18 cellular contexts compared by ENCODE assay signal in genomic region chr20:47300071-47300470, GRCh38. TPM values are rescaled to one million over a fixed set of nuclear protein-coding genes. Genes with fewer than 3 reads are reported as not detected.
DNase-seq lines count a peak whose midpoint lies in the region; ATAC-seq and TF ChIP-seq lines count a peak whose summit lies in the region.
"Had no signal": no experiment of that assay in that cellular context is flagged by ENCODE, and none has a peak within 500 bp of the region (broad histone marks: within the 10 kb centered on the region; RNA-seq: fewer than 3 reads in every experiment).

No MANE protein-coding gene starts in this region.

- H3K36me3 Mint-ChIP-seq in activated naive CD8-positive, alpha-beta T cell: peaks cover 6% of the 10 kb centered on the region
- H3K36me3 Mint-ChIP-seq in activated naive CD8-positive, alpha-beta T cell treated with anti-CD3 and anti-CD28 coated beads, Interleukin-2, amount 50 U/mL, for 24 hours (ENCODE audit: low read depth): peaks cover 45% of the 10 kb centered on the region
- H3K36me3 Mint-ChIP-seq in WTC11: peaks cover 58% of the 10 kb centered on the region

- DNase-seq in activated naive CD8-positive, alpha-beta T cell treated with anti-CD3 and anti-CD28 coated beads, Interleukin-2, amount 50 U/mL, for 24 hours: no peak
- DNase-seq in WTC11 (ENCODE audit: low spot score): no peak
- DNase-seq in iris pigment epithelial cell (ENCODE audit: low read depth): peak; percentile 79
- no peak for DNase-seq in tibial artery
- DNase-seq: activated CD4-positive, alpha-beta memory T cell treated with anti-CD3 and anti-CD28 coated beads for 36 hours; anterior cingulate cortex; foreskin melanocyte; left ventricle myocardium superior; MM.1S; NCI-H187 treated with DMSO at 0.1 percent for 48 hours; NCI-H446; stimulated activated naive CD8-positive, alpha-beta T cell treated with anti-CD3 and anti-CD28 coated beads, Interleukin-15, Interleukin-2, amounts not matched to agents 100 U/mL and 50 U/mL, for 24 hours; upper lobe of left lung had no signal

- CTCF ChIA-PET in WTC11 (lab: Charles Lee): interaction anchor here (3.8 to 4.2 kb wide), 2 partner anchors 26 to 83 kb away, joined by 11 to 13 read pairs; no protein-coding TSS in a partner anchor

- H3K27me3 ChIP-seq in tibial artery: no peaks in the 10 kb centered on the region
- H3K27me3 ChIP-seq: upper lobe of left lung had no signal

- POLR2A ChIA-PET in WTC11 (lab: Charles Lee): no interaction called here

- H3K27me3 Mint-ChIP-seq in activated naive CD8-positive, alpha-beta T cell: no peaks in the 10 kb centered on the region
- no peaks in the 10 kb centered on the region for H3K27me3 Mint-ChIP-seq in activated naive CD8-positive, alpha-beta T cell treated with anti-CD3 and anti-CD28 coated beads, Interleukin-2, amount 50 U/mL, for 24 hours
- H3K27me3 Mint-ChIP-seq in WTC11 (ENCODE audit: low read depth): no peaks in the 10 kb centered on the region
- H3K27me3 Mint-ChIP-seq: activated CD4-positive, alpha-beta memory T cell treated with anti-CD3 and anti-CD28 coated beads for 36 hours had no signal

- peaks cover 0 to 36% (median 23%) of the 10 kb centered on the region in 3 donors for H3K36me3 ChIP-seq in tibial artery

- peak overlapping the region; percentile 65 for H3K27ac Mint-ChIP-seq in activated naive CD8-positive, alpha-beta T cell
- no peak overlapping the region for H3K27ac Mint-ChIP-seq in activated naive CD8-positive, alpha-beta T cell treated with anti-CD3 and anti-CD28 coated beads, Interleukin-2, amount 50 U/mL, for 24 hours
- peak overlapping the region; percentile 67 for H3K27ac Mint-ChIP-seq in WTC11
- H3K27ac Mint-ChIP-seq: activated CD4-positive, alpha-beta memory T cell treated with anti-CD3 and anti-CD28 coated beads for 36 hours had no signal

- peaks cover 20% of the 10 kb centered on the region for H3K4me1 Mint-ChIP-seq in activated naive CD8-positive, alpha-beta T cell (ENCODE audit: low read depth)
- peaks cover 14% of the 10 kb centered on the region for H3K4me1 Mint-ChIP-seq in activated naive CD8-positive, alpha-beta T cell treated with anti-CD3 and anti-CD28 coated beads, Interleukin-2, amount 50 U/mL, for 24 hours
- peaks cover 56% of the 10 kb centered on the region for H3K4me1 Mint-ChIP-seq in WTC11

- H3K9me3 ChIP-seq in tibial artery: no peaks in the 10 kb centered on the region
- H3K9me3 ChIP-seq: upper lobe of left lung had no signal

- TF ChIP-seq CTCF in WTC11 (IDR thresholded peaks at IDR 0.05) (no peak), tibial artery (IDR thresholded peaks at IDR 0.05) (no peak)

- H3K27ac ChIP-seq in tibial artery: no peak overlapping the region

- no peaks in the 10 kb centered on the region for H3K9me3 Mint-ChIP-seq in activated naive CD8-positive, alpha-beta T cell (ENCODE audit: low read depth)
- no peaks in the 10 kb centered on the region for H3K9me3 Mint-ChIP-seq in activated naive CD8-positive, alpha-beta T cell treated with anti-CD3 and anti-CD28 coated beads, Interleukin-2, amount 50 U/mL, for 24 hours
- no peaks in the 10 kb centered on the region for H3K9me3 Mint-ChIP-seq in WTC11
- H3K9me3 Mint-ChIP-seq: activated CD4-positive, alpha-beta memory T cell treated with anti-CD3 and anti-CD28 coated beads for 36 hours had no signal

- peaks cover 0 to 17% (median 10%) of the 10 kb centered on the region in 4 donors for H3K4me1 ChIP-seq in tibial artery

- H3K4me3 ChIP-seq in tibial artery: no peak overlapping the region
- H3K4me3 ChIP-seq: upper lobe of left lung had no signal

- intact Hi-C loops in tibial artery (cut with DNase I; ENCODE audit: low total_unique reads): no loop called here

- ATAC-seq in activated naive CD8-positive, alpha-beta T cell treated with anti-CD3 and anti-CD28 coated beads, Interleukin-2, amount 50 U/mL, for 24 hours: no peak
- ATAC-seq in WTC11: no peak
- no peak for ATAC-seq in GM18873 (IDR thresholded peaks at IDR 0.05; ENCODE audit: low FRiP score, unreplicated experiment)
- no peak for ATAC-seq in HG03135 (IDR thresholded peaks at IDR 0.05; ENCODE audit: unreplicated experiment)
- ATAC-seq in HG02970 (IDR thresholded peaks at IDR 0.05; ENCODE audit: low FRiP score, unreplicated experiment): no peak
- ATAC-seq: left ventricle myocardium superior; Right ventricle myocardium inferior; stimulated activated naive CD8-positive, alpha-beta T cell treated with anti-CD3 and anti-CD28 coated beads, Interleukin-15, Interleukin-2, amounts not matched to agents 100 U/mL and 50 U/mL, for 24 hours had no signal

- H3K4me3 Mint-ChIP-seq in activated naive CD8-positive, alpha-beta T cell: no peak overlapping the region
- no peak overlapping the region for H3K4me3 Mint-ChIP-seq in activated naive CD8-positive, alpha-beta T cell treated with anti-CD3 and anti-CD28 coated beads, Interleukin-2, amount 50 U/mL, for 24 hours
- no peak overlapping the region for H3K4me3 Mint-ChIP-seq in WTC11
- H3K4me3 Mint-ChIP-seq: activated CD4-positive, alpha-beta memory T cell treated with anti-CD3 and anti-CD28 coated beads for 36 hours had no signal

TF ChIP-seq in WTC11, 78 proteins besides CTCF, POLR2A, EP300 and RAD21:
- TF ChIP-seq SMAD4 (CRISPR knock-in tag; IDR thresholded peaks at IDR 0.05) (no peak), ZNF138 (CRISPR knock-in tag; conservative IDR thresholded peaks at IDR 0.05) (no peak), RELA (CRISPR knock-in tag; IDR thresholded peaks at IDR 0.05; ENCODE audit: borderline replicate concordance) (no peak), SMAD3 (CRISPR knock-in tag; IDR thresholded peaks at IDR 0.05; ENCODE audit: borderline replicate concordance) (no peak), AFF4 (CRISPR knock-in tag; IDR thresholded peaks at IDR 0.05; ENCODE audit: borderline replicate concordance) (no peak), ZNF423 (CRISPR knock-in tag; IDR thresholded peaks at IDR 0.05) (no peak), ZMAT4 (CRISPR knock-in tag; IDR thresholded peaks at IDR 0.05) (no peak), PREB (CRISPR knock-in tag; IDR thresholded peaks at IDR 0.05; ENCODE audit: borderline replicate concordance) (no peak)

RNA-seq across cellular contexts. Expression of gene ZMYND8, which starts 56.4 kb away (rescaled TPM):
- total RNA-seq in WTC11 (2021): 114 to 149 TPM (median 127 TPM) in 3 replicates
